Comparison of ENCODE assay signal across 8 cellular contexts in the genomic region with DNA sequence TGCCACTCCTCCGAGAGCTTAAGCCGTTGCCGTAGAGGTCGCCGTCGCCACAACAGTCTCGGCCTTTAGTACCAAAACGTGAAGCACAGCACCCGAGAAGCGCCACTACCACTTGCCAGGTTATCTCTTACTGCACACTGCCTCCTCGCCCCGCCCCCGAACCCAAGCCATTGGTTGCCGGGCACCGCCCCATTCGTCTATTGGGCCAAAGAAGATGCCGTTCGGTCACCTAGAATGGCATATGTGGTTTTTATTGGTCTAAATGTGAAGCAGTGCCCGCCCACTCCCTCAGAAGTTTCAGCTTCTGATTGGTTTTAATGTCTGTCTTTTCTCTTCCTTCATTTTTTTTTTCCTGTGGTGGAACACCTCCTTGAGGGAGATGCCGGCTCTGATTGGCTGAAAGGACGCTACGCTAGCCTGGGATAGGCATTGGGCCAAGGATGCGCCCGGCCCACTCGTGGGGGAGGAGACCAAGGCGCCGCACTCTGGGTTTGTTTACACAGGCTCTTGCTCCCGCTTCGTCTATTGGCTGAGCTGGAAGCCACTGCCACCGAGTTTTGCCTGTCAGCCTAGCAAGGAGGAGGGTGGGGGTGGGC. TPM values are rescaled to one million over a fixed set of nuclear protein-coding genes. Genes with fewer than 3 reads are reported as not detected.
DNase-seq lines count a peak whose midpoint lies in the region; ATAC-seq and FAIRE-seq lines count a peak whose summit lies in the region.

A gene with protein sequence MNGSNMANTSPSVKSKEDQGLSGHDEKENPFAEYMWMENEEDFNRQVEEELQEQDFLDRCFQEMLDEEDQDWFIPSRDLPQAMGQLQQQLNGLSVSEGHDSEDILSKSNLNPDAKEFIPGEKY (minus strand): TSS at position 139 of the 596 bp plus-strand sequence. CDS start 24,514 bp downstream, outside the sequence.

- DNase-seq in COLO668 (lab: John Stamatoyannopoulos, UW; ENCODE audit: unreplicated experiment) (peak; percentile 99), HT-29 (ENCODE audit: low spot score) (peak; percentile 99), NOMO-1 treated with DMSO at 0.1 percent for 48 hours (lab: John Stamatoyannopoulos, UW; ENCODE audit: unreplicated experiment) (peak; percentile 100), mesenteric fat pad (ENCODE audit: low spot score) (peak; percentile 99)
- DNase-seq in activated CD8-positive, alpha-beta memory T cell treated with anti-CD3 and anti-CD28 coated beads, Interleukin-2, amount 50 U/mL, for 4 hours = peak; percentile 97
- peak; percentile 96 for DNase-seq in stimulated activated CD8-positive, alpha-beta memory T cell treated with anti-CD3 and anti-CD28 coated beads, Interleukin-15, amount 100 ng/mL, for 1 hour (ENCODE audit: low read depth)

- peak; percentile 93 for ATAC-seq in GM21360 (IDR thresholded peaks at IDR 0.05; ENCODE audit: unreplicated experiment)

- peak; percentile 100 for FAIRE-seq in endometrium (lab: Jason Lieb, UNC)

RNA-seq across cellular contexts. Expression of the gene that starts here (rescaled TPM):
- 1.8 and 2.2 TPM in 2 replicates for total RNA-seq in HT-29 (2014; rRNA removed; shearing (Covaris generic))
- 1.3 TPM for total RNA-seq in mesenteric fat pad

Comparison
In these comparisons a context has a peak if more than half of its experiments do, and no peak if none do; other contexts are left out.
1. Peak in every context shown above with its lines: DNase-seq and ATAC-seq.